Comparison of ENCODE assay signal across 1 cellular context in the genomic region with DNA sequence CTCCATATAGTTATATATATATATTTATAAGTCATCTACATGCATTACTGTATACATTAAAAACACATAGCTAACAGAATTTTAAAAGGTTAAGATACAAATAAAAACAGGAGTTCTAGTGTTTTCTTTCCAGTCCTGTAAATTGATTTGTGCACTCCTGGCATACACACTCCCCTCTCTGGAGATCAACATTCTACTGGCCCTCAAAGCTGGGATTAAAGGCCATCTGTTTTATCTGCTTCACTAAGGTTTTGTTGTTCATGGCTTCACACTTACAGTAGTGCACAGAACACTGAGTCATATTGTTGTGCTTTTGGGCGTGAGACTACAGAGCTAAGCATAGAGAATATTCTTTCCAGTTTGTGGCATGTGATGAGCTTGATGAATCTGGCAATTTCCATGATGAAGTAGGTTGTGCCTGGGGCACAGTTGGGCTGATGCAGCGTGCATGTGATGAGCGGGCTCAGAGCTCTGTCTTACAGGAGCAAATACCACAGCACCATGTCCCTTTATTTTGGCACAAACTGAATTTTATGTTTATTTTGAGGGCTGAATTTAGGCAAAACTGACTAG.
TF ChIP-seq lines count a peak whose summit lies in the region.

No MANE protein-coding gene starts in this region.

TF ChIP-seq in GM23338, 12 proteins besides CTCF, POLR2A, EP300 and RAD21 (continued from another document):
- TF ChIP-seq, protein P1, sequence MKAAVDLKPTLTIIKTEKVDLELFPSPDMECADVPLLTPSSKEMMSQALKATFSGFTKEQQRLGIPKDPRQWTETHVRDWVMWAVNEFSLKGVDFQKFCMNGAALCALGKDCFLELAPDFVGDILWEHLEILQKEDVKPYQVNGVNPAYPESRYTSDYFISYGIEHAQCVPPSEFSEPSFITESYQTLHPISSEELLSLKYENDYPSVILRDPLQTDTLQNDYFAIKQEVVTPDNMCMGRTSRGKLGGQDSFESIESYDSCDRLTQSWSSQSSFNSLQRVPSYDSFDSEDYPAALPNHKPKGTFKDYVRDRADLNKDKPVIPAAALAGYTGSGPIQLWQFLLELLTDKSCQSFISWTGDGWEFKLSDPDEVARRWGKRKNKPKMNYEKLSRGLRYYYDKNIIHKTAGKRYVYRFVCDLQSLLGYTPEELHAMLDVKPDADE (IDR thresholded peaks at IDR 0.05): no peak
- TF ChIP-seq STAT1 (IDR thresholded peaks at IDR 0.05; ENCODE audit: unreplicated experiment) (no peak), ZNF331 (CRISPR knock-in tag; IDR thresholded peaks at IDR 0.05; ENCODE audit: low read depth) (no peak), CREB1 (CRISPR knock-in tag; IDR thresholded peaks at IDR 0.05; ENCODE audit: low read depth) (no peak), POLR2AphosphoS5 (IDR thresholded peaks at IDR 0.05; ENCODE audit: low read depth) (no peak), NANOG (IDR thresholded peaks at IDR 0.05; ENCODE audit: borderline replicate concordance) (no peak), EZH2 (IDR thresholded peaks at IDR 0.05; ENCODE audit: low read depth, unreplicated experiment) (no peak), EZH2phosphoT487 (IDR thresholded peaks at IDR 0.05; ENCODE audit: unreplicated experiment) (no peak), JUNB (IDR thresholded peaks at IDR 0.05; ENCODE audit: unreplicated experiment) (no peak), ZNF114 (CRISPR knock-in tag; IDR thresholded peaks at IDR 0.05) (no peak)
- TF ChIP-seq, protein P2, sequence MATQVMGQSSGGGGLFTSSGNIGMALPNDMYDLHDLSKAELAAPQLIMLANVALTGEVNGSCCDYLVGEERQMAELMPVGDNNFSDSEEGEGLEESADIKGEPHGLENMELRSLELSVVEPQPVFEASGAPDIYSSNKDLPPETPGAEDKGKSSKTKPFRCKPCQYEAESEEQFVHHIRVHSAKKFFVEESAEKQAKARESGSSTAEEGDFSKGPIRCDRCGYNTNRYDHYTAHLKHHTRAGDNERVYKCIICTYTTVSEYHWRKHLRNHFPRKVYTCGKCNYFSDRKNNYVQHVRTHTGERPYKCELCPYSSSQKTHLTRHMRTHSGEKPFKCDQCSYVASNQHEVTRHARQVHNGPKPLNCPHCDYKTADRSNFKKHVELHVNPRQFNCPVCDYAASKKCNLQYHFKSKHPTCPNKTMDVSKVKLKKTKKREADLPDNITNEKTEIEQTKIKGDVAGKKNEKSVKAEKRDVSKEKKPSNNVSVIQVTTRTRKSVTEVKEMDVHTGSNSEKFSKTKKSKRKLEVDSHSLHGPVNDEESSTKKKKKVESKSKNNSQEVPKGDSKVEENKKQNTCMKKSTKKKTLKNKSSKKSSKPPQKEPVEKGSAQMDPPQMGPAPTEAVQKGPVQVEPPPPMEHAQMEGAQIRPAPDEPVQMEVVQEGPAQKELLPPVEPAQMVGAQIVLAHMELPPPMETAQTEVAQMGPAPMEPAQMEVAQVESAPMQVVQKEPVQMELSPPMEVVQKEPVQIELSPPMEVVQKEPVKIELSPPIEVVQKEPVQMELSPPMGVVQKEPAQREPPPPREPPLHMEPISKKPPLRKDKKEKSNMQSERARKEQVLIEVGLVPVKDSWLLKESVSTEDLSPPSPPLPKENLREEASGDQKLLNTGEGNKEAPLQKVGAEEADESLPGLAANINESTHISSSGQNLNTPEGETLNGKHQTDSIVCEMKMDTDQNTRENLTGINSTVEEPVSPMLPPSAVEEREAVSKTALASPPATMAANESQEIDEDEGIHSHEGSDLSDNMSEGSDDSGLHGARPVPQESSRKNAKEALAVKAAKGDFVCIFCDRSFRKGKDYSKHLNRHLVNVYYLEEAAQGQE (IDR thresholded peaks at IDR 0.05; ENCODE audit: unreplicated experiment): no peak
